8 cellular contexts compared by ENCODE assay signal in the genomic region with DNA sequence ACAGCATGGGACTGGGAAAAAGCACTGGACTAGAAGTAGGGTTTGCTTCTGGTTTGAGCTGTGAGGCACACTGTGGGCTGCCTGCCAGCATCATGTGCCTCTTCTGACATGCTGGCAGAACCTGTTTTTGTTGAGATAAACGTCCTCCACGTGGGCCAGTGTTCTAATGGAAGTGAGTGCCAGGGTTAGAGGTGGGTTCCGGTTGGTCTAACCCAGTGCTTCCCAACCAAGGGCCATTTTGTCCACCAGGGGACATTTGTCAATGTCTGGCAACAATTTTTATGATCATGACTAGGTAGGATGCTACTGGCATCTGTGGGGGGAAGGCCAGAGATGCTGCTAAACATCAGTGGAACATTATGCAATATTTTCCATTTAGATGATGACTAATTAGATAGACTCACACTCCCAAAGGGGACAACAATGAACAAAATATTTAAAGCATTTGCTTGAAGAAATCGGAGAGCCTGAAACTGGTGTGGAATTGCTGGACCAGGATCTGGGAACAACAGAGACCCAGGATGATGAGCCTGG. TPM values are rescaled to one million over a fixed set of nuclear protein-coding genes. Genes with fewer than 3 reads are reported as not detected.
DNase-seq lines count a peak whose midpoint lies in the region; FAIRE-seq and TF ChIP-seq lines count a peak whose summit lies in the region.

No MANE protein-coding gene starts in this region.

- H3K4me2 ChIP-seq in endothelial cell of umbilical vein (ENCODE audit: insufficient read depth, low read length) = no peak overlapping the region

- BruUV-seq in endothelial cell of umbilical vein (replicated peaks; lab: Mats Ljungman, UMichigan) = no TSS peak

- POLR2A ChIA-PET in CD4-positive, alpha-beta memory T cell (lab: Charles Lee; ENCODE audit: partially characterized antibody) = no interaction called here
- POLR2A ChIA-PET in endothelial cell of umbilical vein (lab: Charles Lee) = no interaction called here

- no peak overlapping the region for H3K4me3 Mint-ChIP-seq in CD4-positive, alpha-beta memory T cell
- no peak overlapping the region for H3K4me3 Mint-ChIP-seq in osteocyte (ENCODE audit: unreplicated experiment)

- no peaks in the 10 kb centered on the region for H3K9me3 Mint-ChIP-seq in CD4-positive, alpha-beta memory T cell
- peaks cover 7% of the 10 kb centered on the region for H3K9me3 Mint-ChIP-seq in osteocyte (ENCODE audit: unreplicated experiment)

- intact Hi-C loops in CD4-positive, alpha-beta memory T cell (cut with micrococcal nuclease) = no loop called here
- intact Hi-C loops in endothelial cell of umbilical vein (cut with micrococcal nuclease) = no loop called here

- CTCF ChIA-PET in CD4-positive, alpha-beta memory T cell (lab: Charles Lee; ENCODE audit: partially characterized antibody) = interaction anchor here (10.2 kb wide), 1 partner anchor 60 kb away, joined by 260 read pairs; the partner anchor contains the start of gene ACSS1
- CTCF ChIA-PET in endothelial cell of umbilical vein (lab: Charles Lee) = interaction anchor here (1.0 kb wide), 1 partner anchor 399 kb away, joined by 3 read pairs; no protein-coding TSS in a partner anchor

- H3K27ac ChIP-seq in CD4-positive, alpha-beta memory T cell (ENCODE audit: low read depth, low read length) = no peak overlapping the region
- no peak overlapping the region for H3K27ac ChIP-seq in endothelial cell of umbilical vein (ENCODE audit: insufficient read depth, low read depth, low read length)
- no peak overlapping the region for H3K27ac ChIP-seq in effector memory CD4-positive, alpha-beta T cell (ENCODE audit: insufficient read depth, low read length, poor library complexity, severe bottlenecking)

- no peak overlapping the region for H3K9ac ChIP-seq in endothelial cell of umbilical vein (replicated peaks; ENCODE audit: extremely low read depth, insufficient read depth, low read length)

- H2AFZ ChIP-seq in endothelial cell of umbilical vein (ENCODE audit: low read depth, low read length) = no peak overlapping the region

- no peaks in the 10 kb centered on the region for H3K9me1 ChIP-seq in endothelial cell of umbilical vein (replicated peaks; ENCODE audit: control insufficient read depth, extremely low read depth, insufficient read depth, low read length)

- dilution Hi-C loops in endothelial cell of umbilical vein (cut with MboI; ENCODE audit: extremely low pct_ligation_motif_present, low sequenced_read_pairs) = no loop called here

- TF ChIP-seq CTCF in endothelial cell of umbilical vein (IDR thresholded peaks at IDR 0.05; ENCODE audit: extremely low read depth in 1 of 2, insufficient read depth in 1 of 2, low read depth in 1 of 2, low read length in 2 of 2) = no peak
- peak; percentile 19 for TF ChIP-seq CTCF in osteocyte (IDR thresholded peaks at IDR 0.05)

- H4K20me1 ChIP-seq in endothelial cell of umbilical vein (replicated peaks; ENCODE audit: control insufficient read depth, extremely low read depth, insufficient read depth, low read length) = no peaks in the 10 kb centered on the region

- peak overlapping the region in 4 of 7 donors; percentile 4 to 59 (median 17) for H3K27ac Mint-ChIP-seq in CD4-positive, alpha-beta memory T cell
- H3K27ac Mint-ChIP-seq in osteocyte (ENCODE audit: unreplicated experiment) = peak overlapping the region; percentile 45

- no peaks in the 10 kb centered on the region for H3K9me3 ChIP-seq in CD4-positive, alpha-beta memory T cell (ENCODE audit: control insufficient read depth in 1 of 2, low read length in 2 of 2)
- H3K9me3 ChIP-seq in endothelial cell of umbilical vein (replicated peaks; ENCODE audit: control insufficient read depth, insufficient read depth, low read length) = no peaks in the 10 kb centered on the region
- H3K9me3 ChIP-seq in effector memory CD4-positive, alpha-beta T cell (ENCODE audit: control insufficient read depth, low read length) = no peaks in the 10 kb centered on the region

- H3K27me3 ChIP-seq in CD4-positive, alpha-beta memory T cell (ENCODE audit: insufficient read depth, low read length) = no peaks in the 10 kb centered on the region
- H3K27me3 ChIP-seq in endothelial cell of umbilical vein (ENCODE audit: control insufficient read depth in 2 of 2, insufficient read depth in 2 of 2, low read length in 2 of 2) = peaks cover 0 to 12% of the 10 kb centered on the region in 2 experiments
- H3K27me3 ChIP-seq in effector memory CD4-positive, alpha-beta T cell (replicated peaks; ENCODE audit: control insufficient read depth, insufficient read depth, low read length, poor library complexity, severe bottlenecking) = no peaks in the 10 kb centered on the region

- H3K79me2 ChIP-seq in endothelial cell of umbilical vein (ENCODE audit: control insufficient read depth, insufficient read depth, low read length) = no peaks in the 10 kb centered on the region

- no peak for FAIRE-seq in endothelial cell of umbilical vein (lab: Jason Lieb, UNC)

- TF ChIP-seq POLR2A in endothelial cell of umbilical vein (IDR thresholded peaks at IDR 0.05; ENCODE audit: low read depth, low read length) = no peak

- peaks cover 0 to 3% (median 0%) of the 10 kb centered on the region in 4 donors for H3K4me1 Mint-ChIP-seq in CD4-positive, alpha-beta memory T cell
- peaks cover 13% of the 10 kb centered on the region for H3K4me1 Mint-ChIP-seq in osteocyte (ENCODE audit: unreplicated experiment)

- peaks cover 23 to 26% of the 10 kb centered on the region in 2 donors for H3K36me3 Mint-ChIP-seq in CD4-positive, alpha-beta memory T cell
- peaks cover 6% of the 10 kb centered on the region for H3K36me3 Mint-ChIP-seq in osteocyte (ENCODE audit: unreplicated experiment)

- peaks cover 4% of the 10 kb centered on the region for H3K36me3 ChIP-seq in CD4-positive, alpha-beta memory T cell (ENCODE audit: insufficient read depth, low read length)
- no peaks in the 10 kb centered on the region for H3K36me3 ChIP-seq in endothelial cell of umbilical vein (ENCODE audit: control insufficient read depth in 2 of 2, extremely low read depth in 1 of 2, insufficient read depth in 2 of 2, low read length in 2 of 2)
- H3K36me3 ChIP-seq in effector memory CD4-positive, alpha-beta T cell (ENCODE audit: control insufficient read depth, insufficient read depth, low read length) = peaks cover 4% of the 10 kb centered on the region

- H3K4me3 ChIP-seq in CD4-positive, alpha-beta memory T cell (ENCODE audit: low read length in 2 of 2) = no peak overlapping the region
- H3K4me3 ChIP-seq in endothelial cell of umbilical vein (replicated peaks in 1 of 3; ENCODE audit: insufficient read depth in 1 of 3, low read depth in 1 of 3, low read length in 3 of 3) = no peak overlapping the region
- H3K4me3 ChIP-seq in effector memory CD4-positive, alpha-beta T cell (ENCODE audit: insufficient read depth, low read depth, low read length, poor library complexity, severe bottlenecking) = no peak overlapping the region

- no peak for DNase-seq in CD4-positive, alpha-beta memory T cell
- DNase-seq in MV-4-11 (lab: John Stamatoyannopoulos, UW) (peak; percentile 5), endothelial cell of umbilical vein (ENCODE audit: low read depth, low spot score) (peak; percentile 5), osteocyte (ENCODE audit: extremely low spot score, unreplicated experiment) (no peak), KG1 (lab: John Stamatoyannopoulos, UW) (no peak), NAMALWA (ENCODE audit: low spot score) (no peak)
- no peak for DNase-seq in effector memory CD4-positive, alpha-beta T cell
- no peak for DNase-seq in NK-92 treated with Interleukin-12 subunit alpha and Interleukin-12 subunit beta, amount 100 ng/mL, for 24 hours (lab: John Stamatoyannopoulos, UW)

- no peaks in the 10 kb centered on the region for H3K27me3 Mint-ChIP-seq in CD4-positive, alpha-beta memory T cell
- H3K27me3 Mint-ChIP-seq in osteocyte (ENCODE audit: unreplicated experiment) = peaks cover 36% of the 10 kb centered on the region

- H3K4me1 ChIP-seq in CD4-positive, alpha-beta memory T cell (ENCODE audit: insufficient read depth, low read length) = no peaks in the 10 kb centered on the region
- no peaks in the 10 kb centered on the region for H3K4me1 ChIP-seq in endothelial cell of umbilical vein (ENCODE audit: control insufficient read depth, extremely low read depth, insufficient read depth, low read length)
- no peaks in the 10 kb centered on the region for H3K4me1 ChIP-seq in effector memory CD4-positive, alpha-beta T cell (ENCODE audit: control insufficient read depth, insufficient read depth, low read length, poor library complexity, severe bottlenecking)

RNA-seq across cellular contexts. Expression of gene APMAP, which starts 7.8 kb away (rescaled TPM):
- 10 to 100 TPM; 48.4 to 50.0 TPM for total RNA-seq in CD4-positive, alpha-beta memory T cell
- 100 to 1,000 TPM in 1 of 2 donors, 10 to 100 TPM in 1; 70.7 to 130 TPM for polyA plus RNA-seq in CD4-positive, alpha-beta memory T cell
- total RNA-seq in endothelial cell of umbilical vein = 105 and 110 TPM in 2 replicates
- 58.3 and 80.7 TPM in 2 replicates for polyA plus RNA-seq in endothelial cell of umbilical vein
- polyA plus RNA-seq in endothelial cell of umbilical vein (2011; cell fraction: cytosol; rRNA removed) = 74.1 and 81.8 TPM in 2 replicates
- polyA plus RNA-seq in endothelial cell of umbilical vein (2011; cell fraction: nucleus; rRNA removed) = 43.5 and 53.7 TPM in 2 replicates
- 159 and 177 TPM in 2 replicates for polyA plus RNA-seq in endothelial cell of umbilical vein (2012)
- 61.5 and 64.5 TPM in 2 replicates for polyA minus RNA-seq in endothelial cell of umbilical vein
- polyA minus RNA-seq in endothelial cell of umbilical vein (2011; cell fraction: cytosol; rRNA and poly(A)+ RNA removed) = 9.1 TPM
- polyA minus RNA-seq in endothelial cell of umbilical vein (2011; cell fraction: nucleus; rRNA and poly(A)+ RNA removed) = 13.5 and 13.8 TPM in 2 replicates
- total RNA-seq in osteocyte = 76.3 and 80.0 TPM in 2 replicates

RNA-seq across cellular contexts. Expression of gene CST7, which starts 51.3 kb away (rescaled TPM):
- 10 to 100 TPM; 23.2 to 23.3 TPM for total RNA-seq in CD4-positive, alpha-beta memory T cell
- 10 to 100 TPM; 57.7 to 62.8 TPM for polyA plus RNA-seq in CD4-positive, alpha-beta memory T cell
- total RNA-seq in endothelial cell of umbilical vein (not detected in 2 replicates), osteocyte (not detected in 2 replicates)
- polyA plus RNA-seq in endothelial cell of umbilical vein = not detected in 2 replicates
- polyA plus RNA-seq in endothelial cell of umbilical vein (2011; cell fraction: cytosol; rRNA removed) = not detected in 2 replicates
- polyA plus RNA-seq in endothelial cell of umbilical vein (2011; cell fraction: nucleus; rRNA removed) = not detected in 2 replicates
- not detected in 2 replicates for polyA plus RNA-seq in endothelial cell of umbilical vein (2012)
- polyA minus RNA-seq in endothelial cell of umbilical vein = not detected in 2 replicates
- not detected for polyA minus RNA-seq in endothelial cell of umbilical vein (2011; cell fraction: cytosol; rRNA and poly(A)+ RNA removed)
- not detected in 2 replicates for polyA minus RNA-seq in endothelial cell of umbilical vein (2011; cell fraction: nucleus; rRNA and poly(A)+ RNA removed)

RNA-seq across cellular contexts. Expression of gene ACSS1, which starts 57.6 kb away (rescaled TPM):
- 10 to 100 TPM; 55.4 to 56.5 TPM for total RNA-seq in CD4-positive, alpha-beta memory T cell
- polyA plus RNA-seq in CD4-positive, alpha-beta memory T cell = 10 to 100 TPM; 44.6 to 47.2 TPM
- total RNA-seq in endothelial cell of umbilical vein = 8.0 and 17.9 TPM in 2 replicates
- 6.0 and 6.2 TPM in 2 replicates for polyA plus RNA-seq in endothelial cell of umbilical vein
- 3.9 TPM in 2 replicates for polyA plus RNA-seq in endothelial cell of umbilical vein (2011; cell fraction: cytosol; rRNA removed)
- 13.4 and 15.5 TPM in 2 replicates for polyA plus RNA-seq in endothelial cell of umbilical vein (2011; cell fraction: nucleus; rRNA removed)
- polyA plus RNA-seq in endothelial cell of umbilical vein (2012) = 3.7 and 4.0 TPM in 2 replicates
- polyA minus RNA-seq in endothelial cell of umbilical vein = 9.6 and 10.8 TPM in 2 replicates
- not detected for polyA minus RNA-seq in endothelial cell of umbilical vein (2011; cell fraction: cytosol; rRNA and poly(A)+ RNA removed)
- polyA minus RNA-seq in endothelial cell of umbilical vein (2011; cell fraction: nucleus; rRNA and poly(A)+ RNA removed) = 3.6 and 4.4 TPM in 2 replicates
- total RNA-seq in osteocyte = 7.6 and 8.2 TPM in 2 replicates

Comparison
In these comparisons a context has a peak if more than half of its experiments do, and no peak if none do; other contexts are left out.
1. DNase-seq: peak in MV-4-11 (single experiment) and endothelial cell of umbilical vein (single experiment); none in CD4-positive, alpha-beta memory T cell (0 of 5), osteocyte (single experiment), effector memory CD4-positive, alpha-beta T cell (0 of 3), NK-92 treated with Interleukin-12 subunit alpha and Interleukin-12 subunit beta, amount 100 ng/mL, for 24 hours (single experiment), KG1 (single experiment) and NAMALWA (single experiment).
2. RNA of gene CST7, which starts 51.3 kb away (total RNA-seq): 23.2 to 23.3 TPM in CD4-positive, alpha-beta memory T cell; not detected in endothelial cell of umbilical vein and not detected in osteocyte; every median in the first group is over 10 times any median in the second.